Comparison of ENCODE assay signal across 26 cellular contexts in genomic region chr9:79555474-79555873, GRCh38. TPM values are rescaled to one million over a fixed set of nuclear protein-coding genes. Genes with fewer than 3 reads are reported as not detected.
DNase-seq lines count a peak whose midpoint lies in the region; ATAC-seq and TF ChIP-seq lines count a peak whose summit lies in the region.
"Had no signal": no experiment of that assay in that cellular context is flagged by ENCODE, and none has a peak within 500 bp of the region (broad histone marks: within the 10 kb centered on the region; RNA-seq: fewer than 3 reads in every experiment).

No MANE protein-coding gene starts in this region.

- no peak overlapping the region for H4K8ac ChIP-seq in IMR-90 (ENCODE audit: low read depth in 2 of 2, low read length in 2 of 2)

- H3K27me3 ChIP-seq in IMR-90 (ENCODE audit: control insufficient read depth, insufficient read depth, low read length): no peaks in the 10 kb centered on the region
- H3K27me3 ChIP-seq in CD4-positive, alpha-beta T cell (ENCODE audit: control insufficient read depth, insufficient read depth, low read length): no peaks in the 10 kb centered on the region
- H3K27me3 ChIP-seq: SJCRH30 had no signal

- no peaks in the 10 kb centered on the region for H3K9me1 ChIP-seq in IMR-90 (ENCODE audit: insufficient read depth, low read length)

- H4K5ac ChIP-seq in IMR-90 (ENCODE audit: low read depth, low read length): no peak overlapping the region

- H2BK5ac ChIP-seq in IMR-90 (ENCODE audit: low read depth, low read length, poor library complexity, severe bottlenecking): no peak overlapping the region

- dilution Hi-C loops in IMR-90 (cut with HindIII; ENCODE audit: low sequenced_read_pairs, unreplicated experiment): no loop called here

- POLR2A ChIA-PET in IMR-90 (lab: Charles Lee; ENCODE audit: unreplicated experiment): no interaction called here
- POLR2A ChIA-PET in CD4-positive, alpha-beta T cell (lab: Charles Lee): no interaction called here

- ATAC-seq in IMR-90 (ENCODE audit: low read depth) (peak; percentile 54; the same call in 1 of the 2 replicates), mucosa of descending colon (peak; percentile 64)
- ATAC-seq in CD4-positive, alpha-beta T cell (ENCODE audit: poor library complexity): no peak
- ATAC-seq: CD8-positive, alpha-beta T cell; Right ventricle myocardium inferior had no signal

- no peak overlapping the region for H3K18ac ChIP-seq in IMR-90 (ENCODE audit: low read depth, low read length)

- no TSS peak for BruUV-seq in IMR-90 (replicated peaks; lab: Mats Ljungman, UMichigan)

- H3K23ac ChIP-seq in IMR-90 (ENCODE audit: low read depth, low read length): no peak overlapping the region

- no peaks in the 10 kb centered on the region for H3K36me3 Mint-ChIP-seq in activated T-cell treated with anti-CD3 and anti-CD28 coated beads, Interleukin-2, amount 50 U/mL, for 24 hours (ENCODE audit: low read depth)
- no peaks in the 10 kb centered on the region for H3K36me3 Mint-ChIP-seq in CD4-positive, alpha-beta T cell (ENCODE audit: low read depth)
- H3K36me3 Mint-ChIP-seq: CD8-positive, alpha-beta T cell had no signal

- 40% methylated on average over 1 of the region's 4 CpGs; no CpG with 5 or more reads in 1 of the 2 experiments for WGBS in IMR-90 (ENCODE audit: extremely low coverage in 2 of 2, insufficient read length in 1 of 2), 2 experiments

- H2AFZ ChIP-seq in IMR-90 (replicated peaks; ENCODE audit: low read length, poor library complexity): peak overlapping the region; percentile 1
- H2AFZ ChIP-seq: PC-9 had no signal

- in situ Hi-C loops in IMR-90 (cut with MboI; ENCODE audit: low sequenced_read_pairs): loop anchor here (25.0 kb wide), 2 partner anchors 418 to 968 kb away; no protein-coding TSS in a partner anchor

- H3K36me3 ChIP-seq in IMR-90 (ENCODE audit: control insufficient read depth, insufficient read depth, low read length): no peaks in the 10 kb centered on the region
- no peaks in the 10 kb centered on the region for H3K36me3 ChIP-seq in mucosa of descending colon (ENCODE audit: low read depth)
- H3K36me3 ChIP-seq: SJCRH30 had no signal

- no peak overlapping the region for H3K27ac Mint-ChIP-seq in activated T-cell treated with anti-CD3 and anti-CD28 coated beads, Interleukin-2, amount 50 U/mL, for 24 hours
- H3K27ac Mint-ChIP-seq in CD4-positive, alpha-beta T cell: no peak overlapping the region
- H3K27ac Mint-ChIP-seq: CD8-positive, alpha-beta T cell; H9; HFFc6 had no signal

- no peak overlapping the region for H3K4me3 Mint-ChIP-seq in activated T-cell treated with anti-CD3 and anti-CD28 coated beads, Interleukin-2, amount 50 U/mL, for 24 hours
- H3K4me3 Mint-ChIP-seq in CD4-positive, alpha-beta T cell: no peak overlapping the region
- H3K4me3 Mint-ChIP-seq: CD8-positive, alpha-beta T cell; H9; HFFc6 had no signal

- H4K91ac ChIP-seq in IMR-90 (ENCODE audit: insufficient read depth, low read depth, low read length): no peak overlapping the region

- H3K79me1 ChIP-seq in IMR-90 (ENCODE audit: low read depth in 1 of 2, low read length in 2 of 2): no peaks in the 10 kb centered on the region

- no peak for TF ChIP-seq RAD21 in IMR-90 (IDR thresholded peaks at IDR 0.05; ENCODE audit: low read length)

- DNase-seq in IMR-90 (peak; percentile 30), T1000 (lab: John Stamatoyannopoulos, UW) (peak; percentile 5), mucosa of descending colon (peak in 2 of 3 donors; percentile 29 to 50), DMS114 treated with DMSO at 0.1 percent for 48 hours (lab: John Stamatoyannopoulos, UW; ENCODE audit: unreplicated experiment) (no peak), cerebellum (ENCODE audit: low spot score) (no peak)
- no peak for DNase-seq in activated T-cell treated with anti-CD3 and anti-CD28 coated beads, Interleukin-2, amount 50 U/mL, for 24 hours
- no peak for DNase-seq in CD4-positive, alpha-beta T cell
- DNase-seq: C1 segment of cervical spinal cord; Caco-2; CD8-positive, alpha-beta T cell; DMS79 treated with DMSO at 0.1 percent for 48 hours; H9; HFFc6; KG1; NCI-H1092; NCI-H1417 treated with DMSO at 0.1 percent for 48 hours; NCI-H1694 treated with DMSO at 0.1 percent for 48 hours; NCI-H2081 treated with DMSO at 0.1 percent for 48 hours; NCI-H2171; NCI-H345; NCI-H510A treated with DMSO at 0.1 percent for 48 hours; NCI-H774; NK-92 treated with Interleukin-12 subunit alpha and Interleukin-12 subunit beta, amount 100 ng/mL, for 24 hours; PC-9; SJCRH30 had no signal

- no peak overlapping the region for H2AK5ac ChIP-seq in IMR-90 (ENCODE audit: low read depth, low read length)

- H3K9me3 ChIP-seq in IMR-90 (ENCODE audit: control insufficient read depth, insufficient read depth, low read length) (0 out of 2 replicates have a peak, but pooled peaks cover 3% of the 10 kb centered on the region), mucosa of descending colon (no peaks in the 10 kb centered on the region)
- H3K9me3 ChIP-seq in CD4-positive, alpha-beta T cell (ENCODE audit: control insufficient read depth, low read length): peaks cover 5% of the 10 kb centered on the region
- H3K9me3 ChIP-seq: Caco-2, SJCRH30 had no signal

- H3K4me1 Mint-ChIP-seq in activated T-cell treated with anti-CD3 and anti-CD28 coated beads, Interleukin-2, amount 50 U/mL, for 24 hours (ENCODE audit: low read depth): peaks cover 2% of the 10 kb centered on the region
- peaks cover 6% of the 10 kb centered on the region for H3K4me1 Mint-ChIP-seq in CD4-positive, alpha-beta T cell (ENCODE audit: low read depth)

- no peak overlapping the region for H3K4me3 ChIP-seq in IMR-90 (ENCODE audit: insufficient read depth, low read depth, low read length)
- H3K4me3 ChIP-seq in mucosa of descending colon: no peak overlapping the region
- H3K4me3 ChIP-seq: PC-9, SJCRH30 had no signal

- H3K4me1 ChIP-seq in IMR-90 (ENCODE audit: control insufficient read depth, insufficient read depth, low read length) (no peaks in the 10 kb centered on the region; the same call in 1 of the 2 replicates), mucosa of descending colon (ENCODE audit: low read depth) (no peaks in the 10 kb centered on the region)
- H3K4me1 ChIP-seq: Caco-2 had no signal

- no peak overlapping the region for H2BK20ac ChIP-seq in IMR-90 (ENCODE audit: low read depth, low read length)

- no peak for TF ChIP-seq POLR2A in IMR-90 (IDR thresholded peaks at IDR 0.05; ENCODE audit: low read depth, low read length)

- no peak overlapping the region for H3K9ac ChIP-seq in IMR-90 (ENCODE audit: low read depth, low read length)

- no peak overlapping the region for H2BK120ac ChIP-seq in IMR-90 (ENCODE audit: low read depth, low read length)

- H2AK9ac ChIP-seq in IMR-90 (replicated peaks; ENCODE audit: low read depth, low read length, poor library complexity): no peak overlapping the region

- H3K4me2 ChIP-seq in IMR-90 (ENCODE audit: low read depth, low read length): no peak overlapping the region
- H3K4me2 ChIP-seq: PC-9 had no signal

- intact Hi-C loops in IMR-90 (cut with micrococcal nuclease): no loop called here
- intact Hi-C loops in mucosa of descending colon (cut with DNase I, micrococcal nuclease): no loop called here
- intact Hi-C loops in CD4-positive, alpha-beta T cell (cut with DNase I, micrococcal nuclease): no loop called here

- no peak overlapping the region for H3K56ac ChIP-seq in IMR-90 (ENCODE audit: extremely low read depth, insufficient read depth, low read length)

- no peak overlapping the region for H3K27ac ChIP-seq in IMR-90 (ENCODE audit: insufficient read depth, low read length)
- no peak overlapping the region for H3K27ac ChIP-seq in CD4-positive, alpha-beta T cell (ENCODE audit: low read depth, low read length)
- H3K27ac ChIP-seq: PC-9, SJCRH30 had no signal

- H2BK15ac ChIP-seq in IMR-90 (ENCODE audit: low read depth, low read length): no peak overlapping the region

- no peak for TF ChIP-seq CTCF in IMR-90 (conservative IDR thresholded peaks at IDR 0.05; ENCODE audit: low read depth, low read length)
- TF ChIP-seq CTCF in mucosa of descending colon (IDR thresholded peaks at IDR 0.05): no peak
- TF ChIP-seq CTCF in CD4-positive, alpha-beta T cell (IDR thresholded peaks at IDR 0.05): no peak

- H3K9me3 Mint-ChIP-seq in activated T-cell treated with anti-CD3 and anti-CD28 coated beads, Interleukin-2, amount 50 U/mL, for 24 hours: peaks cover 3% of the 10 kb centered on the region
- H3K9me3 Mint-ChIP-seq in CD4-positive, alpha-beta T cell: no peaks in the 10 kb centered on the region
- H3K9me3 Mint-ChIP-seq: CD8-positive, alpha-beta T cell; H9 had no signal

- no peaks in the 10 kb centered on the region for H3K27me3 Mint-ChIP-seq in activated T-cell treated with anti-CD3 and anti-CD28 coated beads, Interleukin-2, amount 50 U/mL, for 24 hours
- peaks cover 5% of the 10 kb centered on the region for H3K27me3 Mint-ChIP-seq in CD4-positive, alpha-beta T cell

- H3K14ac ChIP-seq in IMR-90 (replicated peaks; ENCODE audit: low read depth, low read length): no peak overlapping the region

- H4K20me1 ChIP-seq in IMR-90 (ENCODE audit: insufficient read depth, low read length): no peaks in the 10 kb centered on the region

- no peak overlapping the region for H3K4ac ChIP-seq in IMR-90 (ENCODE audit: low read depth, low read length)

- CTCF ChIA-PET in IMR-90 (lab: Yijun Ruan, JAX): interaction anchor here (0.9 kb wide), 1 partner anchor 13 kb away, joined by 3 read pairs; no protein-coding TSS in a partner anchor
- CTCF ChIA-PET in CD4-positive, alpha-beta T cell (lab: Charles Lee): no interaction called here

TF ChIP-seq in IMR-90, 13 proteins besides CTCF, POLR2A, EP300 and RAD21 (continues in another document):
- TF ChIP-seq CHD1 (IDR thresholded peaks at IDR 0.05; ENCODE audit: low read depth, low read length) (no peak), MXI1 (IDR thresholded peaks at IDR 0.05; ENCODE audit: borderline replicate concordance, low read depth, low read length) (no peak), MAFK (IDR thresholded peaks at IDR 0.05; ENCODE audit: low read depth, low read length) (no peak), FOS (IDR thresholded peaks at IDR 0.05; ENCODE audit: low read depth, low read length) (no peak), SMC3 (IDR thresholded peaks at IDR 0.05; ENCODE audit: low read depth, low read length) (no peak), RCOR1 (IDR thresholded peaks at IDR 0.05; ENCODE audit: insufficient replicate concordance, low read length) (no peak)

RNA-seq across cellular contexts. Expression of gene TLE4, which starts 16.3 kb away (rescaled TPM):
- total RNA-seq in IMR-90 (2012; rRNA removed) (76.9 and 78.1 TPM in 2 replicates), mucosa of descending colon (10 to 100 TPM; 23.9 to 38.4 (median 29.8) TPM), cerebellum (27.3 TPM)
- polyA plus RNA-seq in IMR-90 (2012; rRNA removed): 68.0 and 69.3 TPM in 2 replicates
- polyA plus RNA-seq in IMR-90 (2012; cell fraction: cytosol; rRNA removed): 39.6 and 53.9 TPM in 2 replicates
- polyA plus RNA-seq in IMR-90 (2012; cell fraction: nucleus; rRNA removed; ENCODE audit: low replicate concordance): 105 and 128 TPM in 2 replicates
- total RNA-seq in CD4-positive, alpha-beta T cell: 100 to 1,000 TPM; 125 to 136 TPM
- total RNA-seq: PC-9 had no signal

Comparison
In these comparisons a context has a peak if more than half of its experiments do, and no peak if none do; other contexts are left out.
1. DNase-seq: peak in IMR-90 (single experiment), T1000 (single experiment) and mucosa of descending colon (2 of 3); none in DMS114 treated with DMSO at 0.1 percent for 48 hours (single experiment), activated T-cell treated with anti-CD3 and anti-CD28 coated beads, Interleukin-2, amount 50 U/mL, for 24 hours (single experiment), CD4-positive, alpha-beta T cell (0 of 10) and cerebellum (single experiment).